Comparison of ENCODE assay signal across 10 cellular contexts in genomic region chr4:86921608-86922252, GRCh38. TPM values are rescaled to one million over a fixed set of nuclear protein-coding genes. Genes with fewer than 3 reads are reported as not detected.
DNase-seq lines count a peak whose midpoint lies in the region; ATAC-seq and TF ChIP-seq lines count a peak whose summit lies in the region.
"Had no signal": no experiment of that assay in that cellular context is flagged by ENCODE, and none has a peak within 500 bp of the region (broad histone marks: within the 10 kb centered on the region; RNA-seq: fewer than 3 reads in every experiment).

No MANE protein-coding gene starts in this region.

- DNase-seq in GF-D8 (lab: John Stamatoyannopoulos, UW) (peak; percentile 68), NOMO-1 (lab: John Stamatoyannopoulos, UW; ENCODE audit: unreplicated experiment in 2 of 2) (peak; percentile 45 to 58), dedifferentiated amniotic fluid mesenchymal stem cell (ENCODE audit: extremely low spot score) (peak; percentile 65), omental fat pad (ENCODE audit: low spot score) (no peak), NCI-H1694 treated with DMSO at 0.1 percent for 48 hours (lab: John Stamatoyannopoulos, UW) (no peak), RPMI8226 (no peak), activated gamma-delta T cell (lab: John Stamatoyannopoulos, UW) (no peak)
- no peak for DNase-seq in activated T-cell treated with anti-CD3 and anti-CD28 coated beads, Interleukin-2, amount 50 U/mL, for 1 hour
- DNase-seq: activated B cell treated with CpG ODN at 0.5 μM for 24 hours had no signal

- TF ChIP-seq CTCF in omental fat pad (IDR thresholded peaks at IDR 0.05) = no peak

- peak; percentile 43 for ATAC-seq in omental fat pad (ENCODE audit: low FRiP score)

RNA-seq across cellular contexts. Expression of gene AFF1, which starts 13.1 kb away (rescaled TPM):
- total RNA-seq in omental fat pad = 100 to 1,000 TPM in 2 of 4 donors, 10 to 100 TPM in 2; 89.4 to 138 (median 103) TPM

RNA-seq across cellular contexts. Expression of gene C4orf36, which starts 29.5 kb away (rescaled TPM):
- total RNA-seq in omental fat pad = 1 to 10 TPM in 2 of 4 donors, under 1 TPM in 1, not detected in 1; 0.48 to 2.2 (median 1.5) TPM
- total RNA-seq: activated B cell treated with CpG ODN at 0.5 μM for 24 hours, mononuclear cell had no signal

Comparison
In these comparisons a context has a peak if more than half of its experiments do, and no peak if none do; other contexts are left out.
1. DNase-seq: peak in GF-D8 (single experiment), NOMO-1 (2 of 2) and dedifferentiated amniotic fluid mesenchymal stem cell (single experiment); none in omental fat pad (single experiment), NCI-H1694 treated with DMSO at 0.1 percent for 48 hours (single experiment), RPMI8226 (single experiment), activated gamma-delta T cell (single experiment) and activated T-cell treated with anti-CD3 and anti-CD28 coated beads, Interleukin-2, amount 50 U/mL, for 1 hour (single experiment).